ENCODE assay signal across 1 cellular context in genomic region chr6:35471836-35472345, GRCh38.
TF ChIP-seq lines count a peak whose summit lies in the region.

No MANE protein-coding gene starts in this region.

TF ChIP-seq in endothelial cell of umbilical vein, 7 proteins besides CTCF, POLR2A, EP300 and RAD21:
- peak; percentile 40 for TF ChIP-seq POLR2AphosphoS5 (IDR thresholded peaks at IDR 0.05; ENCODE audit: insufficient read depth, low read depth, low read length)
- TF ChIP-seq MYC (IDR thresholded peaks at IDR 0.05; ENCODE audit: low read depth, low read length) = no peak
